9 cellular contexts compared by ENCODE assay signal in the genomic region with DNA sequence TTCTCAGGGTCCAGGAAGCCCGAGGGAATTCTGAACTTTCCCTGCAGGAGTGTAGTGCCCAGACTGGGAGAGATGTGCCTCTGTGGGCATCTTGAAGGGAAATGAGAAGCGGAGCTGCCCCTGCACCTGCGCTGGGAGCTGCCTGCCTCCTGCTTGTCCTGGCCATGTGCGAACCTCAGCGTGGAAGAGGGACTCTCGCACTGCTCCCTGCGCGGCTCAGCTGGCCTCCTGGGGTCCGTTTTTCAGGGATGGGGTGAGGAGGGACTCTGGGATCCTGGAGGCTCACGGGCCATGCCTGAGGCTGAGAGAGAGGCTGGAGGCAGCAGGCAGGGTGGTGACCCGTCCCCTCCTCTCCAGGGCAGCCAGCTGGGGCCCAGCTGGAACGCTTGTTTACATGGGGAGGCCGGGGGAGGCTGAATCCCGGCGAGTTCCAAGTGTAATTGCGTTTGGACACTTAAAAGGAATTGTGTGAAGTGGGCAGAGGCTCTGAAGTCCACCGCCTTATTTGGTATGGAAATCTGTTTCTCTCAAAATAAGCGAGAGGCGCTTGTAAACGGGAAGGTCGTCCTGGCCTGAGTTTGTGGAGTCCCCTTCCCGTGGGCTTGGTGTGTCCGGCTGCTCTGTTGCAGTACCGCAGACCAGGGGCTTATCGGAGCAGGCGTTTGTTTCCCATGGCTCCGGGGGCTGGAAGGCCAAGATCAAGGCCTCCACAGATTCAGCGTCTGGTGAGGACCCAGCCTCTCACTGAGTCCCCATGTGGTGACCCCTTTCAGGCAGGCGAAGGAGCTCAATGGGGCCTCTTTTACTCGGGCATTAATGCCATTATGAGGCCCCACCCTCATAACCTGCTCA. TPM values are rescaled to one million over a fixed set of nuclear protein-coding genes. Genes with fewer than 3 reads are reported as not detected.
DNase-seq lines count a peak whose midpoint lies in the region; ATAC-seq and TF ChIP-seq lines count a peak whose summit lies in the region.
"Had no signal": no experiment of that assay in that cellular context is flagged by ENCODE, and none has a peak within 500 bp of the region (broad histone marks: within the 10 kb centered on the region; RNA-seq: fewer than 3 reads in every experiment).

No MANE protein-coding gene starts in this region.

- no peak for TF ChIP-seq CTCF in BJ (IDR thresholded peaks at IDR 0.05; ENCODE audit: insufficient read depth, low read depth, low read length)
- TF ChIP-seq CTCF in heart left ventricle (IDR thresholded peaks at IDR 0.05), result no peak
- no peak for TF ChIP-seq CTCF in psoas muscle (IDR thresholded peaks at IDR 0.05)

- H3K9me3 ChIP-seq in heart left ventricle (no peaks in the 10 kb centered on the region), psoas muscle (no peaks in the 10 kb centered on the region)

- H3K4me3 ChIP-seq in BJ (ENCODE audit: low read depth, low read length) (peak overlapping the region; percentile 51; the same call in 1 of the 2 replicates), heart left ventricle (peak overlapping the region in 7 of 12 donors; percentile 45 to 65 (median 57)), psoas muscle (peak overlapping the region; percentile 53)
- H3K4me3 ChIP-seq: K562 had no signal

- CTCF ChIA-PET in BJ (lab: Yijun Ruan, JAX), result interaction anchor here (0.7 to 6.3 kb wide), 9 partner anchors 8 to 628 kb away, joined by 3 to 54 read pairs (median 3); no protein-coding TSS in a partner anchor

- 52 to 71% (median 56%) methylated on average over 26 to 30 of the region's 30 CpGs for WGBS in heart left ventricle, 4 donors
- WGBS in psoas muscle, 3 donors, result 33 to 41% (median 38%) methylated on average over 29 to 30 of the region's 30 CpGs

- POLR2A ChIA-PET in BJ (lab: Charles Lee), result no interaction called here

- H3K4me1 ChIP-seq in heart left ventricle (peaks cover 0 to 44% (median 23%) of the 10 kb centered on the region in 12 donors), psoas muscle (peaks cover 11% of the 10 kb centered on the region)

- DNase-seq in BJ (ENCODE audit: low read depth), result no peak
- peak; percentile 29 for DNase-seq in RPMI7951 (ENCODE audit: low read depth)
- DNase-seq in heart left ventricle, result peak; percentile 68 to 87 (median 85)
- DNase-seq in psoas muscle, result peak in 1 of 2 donors; percentile 67
- DNase-seq in NCI-H128 (lab: John Stamatoyannopoulos, UW; ENCODE audit: unreplicated experiment), result no peak

- TF ChIP-seq POLR2A in heart left ventricle (IDR thresholded peaks at IDR 0.05), result no peak

- no peaks in the 10 kb centered on the region for H3K27me3 ChIP-seq in BJ (ENCODE audit: control insufficient read depth, insufficient read depth, low read length)
- peaks cover 0 to 43% (median 4%) of the 10 kb centered on the region in 9 donors for H3K27me3 ChIP-seq in heart left ventricle
- H3K27me3 ChIP-seq in psoas muscle (ENCODE audit: insufficient read depth in 3 of 3, low read length in 2 of 3), result peaks cover 0 to 53% (median 18%) of the 10 kb centered on the region in 3 donors

- H3K36me3 ChIP-seq in BJ (ENCODE audit: control insufficient read depth, insufficient read depth, low read length), result no peaks in the 10 kb centered on the region
- no peaks in the 10 kb centered on the region for H3K36me3 ChIP-seq in heart left ventricle
- H3K36me3 ChIP-seq in psoas muscle (ENCODE audit: insufficient read depth in 1 of 2, low read depth in 1 of 2), result no peaks in the 10 kb centered on the region

- ATAC-seq in heart left ventricle (peak; percentile 21 to 70 (median 46)), psoas muscle (peak in 1 of 4 donors; percentile 23), GM18519 (IDR thresholded peaks at IDR 0.05; ENCODE audit: low FRiP score, unreplicated experiment) (no peak), GM18861 (IDR thresholded peaks at IDR 0.05; ENCODE audit: unreplicated experiment) (no peak), HG02852 (IDR thresholded peaks at IDR 0.05; ENCODE audit: unreplicated experiment) (no peak)
- ATAC-seq: K562 had no signal

- intact Hi-C loops in heart left ventricle (cut with DNase I), result loop anchor here in 2 of 10 donors (5.0 kb wide), 2 partner anchors 73 to 122 kb away; no protein-coding TSS in a partner anchor
- intact Hi-C loops in psoas muscle (cut with DNase I), result no loop called here

- H3K27ac ChIP-seq in heart left ventricle, result peak overlapping the region in 11 of 12 donors; percentile 42 to 93 (median 78)
- H3K27ac ChIP-seq in psoas muscle, result peak overlapping the region; percentile 58

RNA-seq across cellular contexts. Expression of gene MRGPRF, which starts 1.3 kb away (rescaled TPM):
- polyA plus RNA-seq in BJ (2011; rRNA removed), result 13.8 and 24.4 TPM in 2 replicates
- polyA minus RNA-seq in BJ (2011; rRNA and poly(A)+ RNA removed), result 10.9 and 15.0 TPM in 2 replicates
- under 0.01 TPM in 1 of 2 replicates, not detected in the other for total RNA-seq in RPMI7951 (2014; rRNA removed; shearing (Covaris generic))
- total RNA-seq in heart left ventricle, result 10 to 100 TPM in 1 of 9 donors, 1 to 10 TPM in 8; 1.6 to 13.1 (median 3.3) TPM
- 1 to 10 TPM; 4.2 to 4.9 TPM for polyA plus RNA-seq in heart left ventricle
- 1 to 10 TPM; 1.7 to 2.9 (median 2.6) TPM for total RNA-seq in psoas muscle
- 1 to 10 TPM; 1.8 to 3.8 (median 2.8) TPM for polyA plus RNA-seq in psoas muscle
- total RNA-seq: K562 had no signal
- polyA plus RNA-seq: K562 had no signal

RNA-seq across cellular contexts. Expression of gene MRGPRD, which starts 33.5 kb away (rescaled TPM):
- polyA plus RNA-seq in BJ (2011; rRNA removed) (not detected in 2 replicates), heart left ventricle (not detected), psoas muscle (not detected)
- not detected in 2 replicates for polyA minus RNA-seq in BJ (2011; rRNA and poly(A)+ RNA removed)
- total RNA-seq in RPMI7951 (2014; rRNA removed; shearing (Covaris generic)), result not detected in 2 replicates
- total RNA-seq in heart left ventricle (not detected), psoas muscle (not detected)
- total RNA-seq: K562 had no signal
- polyA plus RNA-seq: K562 had no signal

RNA-seq across cellular contexts. Expression of gene TPCN2, which starts 34.4 kb away (rescaled TPM):
- polyA plus RNA-seq in BJ (2011; rRNA removed), result 6.4 and 9.9 TPM in 2 replicates
- polyA minus RNA-seq in BJ (2011; rRNA and poly(A)+ RNA removed), result 7.4 and 8.6 TPM in 2 replicates
- total RNA-seq in RPMI7951 (2014; rRNA removed; shearing (Covaris generic)), result 3.2 and 4.7 TPM in 2 replicates
- 10 to 100 TPM in 3 of 9 donors, 1 to 10 TPM in 6; 4.1 to 17.6 (median 7.5) TPM for total RNA-seq in heart left ventricle
- 10 to 100 TPM in 1 of 2 donors, 1 to 10 TPM in 1; 4.8 to 11.1 TPM for polyA plus RNA-seq in heart left ventricle
- 1 to 10 TPM; 3.5 to 6.0 (median 3.9) TPM for total RNA-seq in psoas muscle
- polyA plus RNA-seq in psoas muscle, result 1 to 10 TPM; 2.2 to 3.1 (median 3.1) TPM

Comparison
In these comparisons a context has a peak if more than half of its experiments do, and no peak if none do; other contexts are left out.
1. DNase-seq: peak in RPMI7951 (single experiment) and heart left ventricle (5 of 5); none in BJ (single experiment) and NCI-H128 (single experiment).
2. ATAC-seq: peak in heart left ventricle (4 of 4); none in GM18519 (single experiment), GM18861 (single experiment) and HG02852 (single experiment).
3. Peak in every context shown above with its lines, with median percentiles within 50 percentile points of each other: H3K4me3 ChIP-seq.